Comparison of ENCODE assay signal across 1 cellular context in genomic region chr15:48494646-48495045, GRCh38.
TF ChIP-seq lines count a peak whose summit lies in the region.

No MANE protein-coding gene starts in this region.

TF ChIP-seq in SK-N-SH, 30 proteins besides CTCF, POLR2A, EP300 and RAD21 (continued from another document):
- no peak for TF ChIP-seq PBX3 (IDR thresholded peaks at IDR 0.05)
- no peak for TF ChIP-seq ZBTB33 (IDR thresholded peaks at IDR 0.05; ENCODE audit: borderline replicate concordance, low read depth)
- TF ChIP-seq CHD2 (IDR thresholded peaks at IDR 0.05; ENCODE audit: low read length, partially characterized antibody), result no peak
- no peak for TF ChIP-seq FOXM1 (IDR thresholded peaks at IDR 0.05; ENCODE audit: low read depth)
- no peak for TF ChIP-seq IRF3 (IDR thresholded peaks at IDR 0.05; ENCODE audit: low read depth, low read length)
- TF ChIP-seq ELF1 (IDR thresholded peaks at IDR 0.05), result no peak
- no peak for TF ChIP-seq YY1 (IDR thresholded peaks at IDR 0.05; ENCODE audit: low read depth)
- no peak for TF ChIP-seq TCF12 (IDR thresholded peaks at IDR 0.05)
- no peak for TF ChIP-seq USF2 (IDR thresholded peaks at IDR 0.05; ENCODE audit: borderline replicate concordance, low read depth, low read length)
- TF ChIP-seq MEF2A (IDR thresholded peaks at IDR 0.05; ENCODE audit: borderline replicate concordance, low read depth), result no peak
- TF ChIP-seq POLR2AphosphoS5 (IDR thresholded peaks at IDR 0.05; ENCODE audit: low read depth, low read length), result no peak
- no peak for TF ChIP-seq NFIC (IDR thresholded peaks at IDR 0.05; ENCODE audit: borderline replicate concordance)
TF ChIP-seq in SK-N-SH: peak in this region for 0.
